12 cellular contexts compared by ENCODE assay signal in the genomic region with DNA sequence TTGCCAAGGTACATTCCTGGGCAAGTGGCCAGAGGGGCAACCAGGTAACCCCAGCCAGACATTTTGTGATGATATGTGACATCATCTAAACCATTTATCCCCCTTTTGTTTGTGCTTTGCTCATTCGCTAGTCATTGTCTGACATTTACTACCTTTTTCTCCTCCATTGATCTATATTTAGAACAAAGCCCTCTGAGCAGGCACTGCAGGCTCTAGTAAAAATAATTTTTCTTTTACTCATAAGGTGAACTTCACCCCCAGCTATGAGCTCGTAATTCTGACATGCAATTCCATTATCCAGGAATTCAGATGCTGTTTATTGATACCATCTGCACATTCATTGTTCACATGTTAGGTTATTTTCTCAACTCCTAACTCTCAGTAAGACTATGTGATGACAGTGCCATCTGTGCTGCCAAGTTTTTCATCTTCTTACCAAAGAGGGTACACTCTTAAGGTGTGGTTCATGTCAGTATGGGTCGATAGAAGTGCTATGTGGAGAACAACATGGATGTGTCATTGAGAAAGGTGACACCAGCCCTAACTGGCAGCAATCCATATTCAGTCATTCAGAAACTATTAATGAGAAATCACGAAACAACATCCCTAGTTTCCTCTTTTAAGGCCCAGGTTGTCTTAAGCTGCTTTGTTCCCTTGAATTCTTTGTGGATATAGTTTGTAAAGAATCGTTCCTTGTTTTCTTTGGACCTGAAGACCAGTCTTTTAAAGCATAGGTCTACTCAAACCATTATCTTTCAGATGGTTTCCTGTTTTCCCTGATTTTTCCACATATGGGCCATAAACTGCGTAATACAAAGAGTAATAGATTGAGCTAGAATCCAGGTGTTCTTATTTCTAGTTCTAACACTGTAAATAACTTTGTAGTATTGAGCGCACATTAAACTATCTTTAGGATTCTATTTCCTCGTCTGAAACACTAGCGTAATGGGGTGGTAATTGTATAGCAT.
DNase-seq lines count a peak whose midpoint lies in the region; ATAC-seq and TF ChIP-seq lines count a peak whose summit lies in the region.
"Had no signal": no experiment of that assay in that cellular context is flagged by ENCODE, and none has a peak within 500 bp of the region (broad histone marks: within the 10 kb centered on the region; RNA-seq: fewer than 3 reads in every experiment).

No MANE protein-coding gene starts in this region.

- H3K27me3 ChIP-seq in GM23338 (ENCODE audit: insufficient read depth) (no peaks in the 10 kb centered on the region), PC-9 (ENCODE audit: insufficient read depth, low read depth) (no peaks in the 10 kb centered on the region), esophagus muscularis mucosa (no peaks in the 10 kb centered on the region), sigmoid colon (no peaks in the 10 kb centered on the region)
- H3K27me3 ChIP-seq: stomach had no signal

- H3K9me3 ChIP-seq in PC-9 (ENCODE audit: insufficient read depth, low read depth): no peaks in the 10 kb centered on the region
- no peaks in the 10 kb centered on the region for H3K9me3 ChIP-seq in esophagus muscularis mucosa
- no peaks in the 10 kb centered on the region for H3K9me3 ChIP-seq in sigmoid colon
- H3K9me3 ChIP-seq: stomach had no signal

- H3K4me1 Mint-ChIP-seq in GM23338: peaks cover 15% of the 10 kb centered on the region; the same call in 2 of the 3 replicates

- H3K79me2 ChIP-seq in GM23338 (replicated peaks; ENCODE audit: insufficient read depth): no peaks in the 10 kb centered on the region
- no peaks in the 10 kb centered on the region for H3K79me2 ChIP-seq in PC-9 (ENCODE audit: low read depth)

- CTCF ChIA-PET in PC-9 (lab: Charles Lee) (no interaction called here), HEK293T (lab: Yijun Ruan, JAX) (interaction anchor here (0.8 kb wide), 1 partner anchor 36 kb away, joined by 3 read pairs; no protein-coding TSS in a partner anchor)

- BruUV-seq in PC-9 (replicated peaks; lab: Mats Ljungman, UMichigan): no TSS peak

- H3K36me3 ChIP-seq in GM23338 (ENCODE audit: insufficient read depth) (no peaks in the 10 kb centered on the region), PC-9 (ENCODE audit: low read depth) (no peaks in the 10 kb centered on the region), esophagus muscularis mucosa (no peaks in the 10 kb centered on the region), sigmoid colon (no peaks in the 10 kb centered on the region)
- H3K36me3 ChIP-seq: stomach had no signal

- H3K4me2 ChIP-seq in GM23338 (no peak overlapping the region), PC-9 (peak overlapping the region; percentile 53)

- POLR2A ChIA-PET in PC-9 (lab: Charles Lee; ENCODE audit: unreplicated experiment): no interaction called here
- POLR2A ChIA-PET in HEK293T (lab: Yijun Ruan, JAX): no interaction called here

- TF ChIP-seq POLR2A in esophagus muscularis mucosa (IDR thresholded peaks at IDR 0.05; ENCODE audit: low read depth) (no peak), sigmoid colon (IDR thresholded peaks at IDR 0.05) (no peak)

- H3K27ac ChIP-seq in GM23338 (ENCODE audit: low read depth) (no peak overlapping the region), PC-9 (peak overlapping the region; percentile 55), esophagus muscularis mucosa (replicated peaks in 1 of 4) (peak overlapping the region in 3 of 4 donors; percentile 37 to 46 (median 46)), sigmoid colon (peak overlapping the region; percentile 3 to 68 (median 28))
- H3K27ac ChIP-seq: stomach had no signal

- DNase-seq in GM23338 (ENCODE audit: low spot score) (no peak), PC-9 (peak; percentile 61 to 62), esophagus muscularis mucosa (ENCODE audit: extremely low spot score) (no peak), sigmoid colon (no peak), OCI-M2 (lab: John Stamatoyannopoulos, UW; ENCODE audit: unreplicated experiment) (no peak), HEK293T (ENCODE audit: extremely low spot score) (no peak), SW480 (ENCODE audit: low spot score) (no peak)
- DNase-seq: activated gamma-delta T cell treated with Interleukin-2 at 50 U/mL for 16 hours; Karpas-422; stimulated activated CD4-positive, alpha-beta T cell treated with anti-CD3 and anti-CD28 coated beads, Interleukin-15, amount 100 ng/mL, for 24 hours; stomach had no signal

- no peak overlapping the region for H3K4me3 Mint-ChIP-seq in GM23338
- H3K4me3 Mint-ChIP-seq: WTC11 had no signal

- H3K4me3 ChIP-seq in GM23338 (no peak overlapping the region), PC-9 (no peak overlapping the region), esophagus muscularis mucosa (no peak overlapping the region), sigmoid colon (no peak overlapping the region)
- H3K4me3 ChIP-seq: stomach had no signal

- ATAC-seq in GM23338: no peak
- ATAC-seq: WTC11 had no signal

- 52% methylated on average over 9 of the region's 9 CpGs for WGBS in esophagus muscularis mucosa
- WGBS in sigmoid colon, 2 donors: 62 to 68% methylated on average over 9 of the region's 9 CpGs

- peaks cover 2% of the 10 kb centered on the region; the same call in 1 of the 3 replicates for H3K36me3 Mint-ChIP-seq in GM23338 (ENCODE audit: low read depth)
- H3K36me3 Mint-ChIP-seq: WTC11 had no signal

- H4K20me1 ChIP-seq in GM23338 (replicated peaks; ENCODE audit: insufficient read depth) (no peaks in the 10 kb centered on the region), PC-9 (ENCODE audit: insufficient read depth) (no peaks in the 10 kb centered on the region)

- no peaks in the 10 kb centered on the region for H3K27me3 Mint-ChIP-seq in GM23338 (ENCODE audit: insufficient read depth, low read depth, poor library complexity)

- H3K9me2 ChIP-seq in GM23338 (ENCODE audit: insufficient read depth): no peaks in the 10 kb centered on the region
- no peaks in the 10 kb centered on the region for H3K9me2 ChIP-seq in PC-9 (ENCODE audit: insufficient read depth)

- no peak overlapping the region; the same call in 1 of the 2 replicates for H3K27ac Mint-ChIP-seq in GM23338
- H3K27ac Mint-ChIP-seq: WTC11 had no signal

- 0 out of 2 replicates have a peak overlapping the region, but pooled peaks have one; percentile 28 for H2AFZ ChIP-seq in GM23338
- H2AFZ ChIP-seq in PC-9: no peak overlapping the region

- H3K4me1 ChIP-seq in GM23338 (ENCODE audit: insufficient read depth) (peaks cover 19% of the 10 kb centered on the region), PC-9 (replicated peaks; ENCODE audit: insufficient read depth) (peaks cover 23% of the 10 kb centered on the region), esophagus muscularis mucosa (peaks cover 0 to 21% (median 9%) of the 10 kb centered on the region in 4 donors), sigmoid colon (peaks cover 0 to 24% (median 19%) of the 10 kb centered on the region in 4 donors)
- H3K4me1 ChIP-seq: stomach had no signal

- TF ChIP-seq CTCF in GM23338 (conservative IDR thresholded peaks at IDR 0.05; ENCODE audit: low read depth in 2 of 2) (no peak), PC-9 (conservative IDR thresholded peaks at IDR 0.05) (no peak), esophagus muscularis mucosa (IDR thresholded peaks at IDR 0.05) (no peak), sigmoid colon (IDR thresholded peaks at IDR 0.05) (no peak)

- TF ChIP-seq EP300 in esophagus muscularis mucosa (IDR thresholded peaks at IDR 0.05) (no peak), sigmoid colon (IDR thresholded peaks at IDR 0.05) (peak in 1 of 4 donors; percentile 51)

- intact Hi-C loops in PC-9 (cut with micrococcal nuclease; ENCODE audit: unreplicated experiment): loop anchor here (1.0 kb wide), 2 partner anchors 10 to 71 kb away; no protein-coding TSS in a partner anchor
- intact Hi-C loops in esophagus muscularis mucosa (cut with DNase I): no loop called here
- intact Hi-C loops in sigmoid colon (cut with DNase I): no loop called here

- H3K9me3 Mint-ChIP-seq in GM23338: no peaks in the 10 kb centered on the region
- H3K9me3 Mint-ChIP-seq: WTC11 had no signal

- no peaks in the 10 kb centered on the region for H3F3A ChIP-seq in GM23338 (replicated peaks; ENCODE audit: low read depth)
- H3F3A ChIP-seq in PC-9 (ENCODE audit: insufficient read depth, low read depth): peaks cover 15% of the 10 kb centered on the region; the same call in 1 of the 2 replicates

TF ChIP-seq in GM23338, 12 proteins besides CTCF, POLR2A, EP300 and RAD21 (continues in another document):
- TF ChIP-seq, protein P1, sequence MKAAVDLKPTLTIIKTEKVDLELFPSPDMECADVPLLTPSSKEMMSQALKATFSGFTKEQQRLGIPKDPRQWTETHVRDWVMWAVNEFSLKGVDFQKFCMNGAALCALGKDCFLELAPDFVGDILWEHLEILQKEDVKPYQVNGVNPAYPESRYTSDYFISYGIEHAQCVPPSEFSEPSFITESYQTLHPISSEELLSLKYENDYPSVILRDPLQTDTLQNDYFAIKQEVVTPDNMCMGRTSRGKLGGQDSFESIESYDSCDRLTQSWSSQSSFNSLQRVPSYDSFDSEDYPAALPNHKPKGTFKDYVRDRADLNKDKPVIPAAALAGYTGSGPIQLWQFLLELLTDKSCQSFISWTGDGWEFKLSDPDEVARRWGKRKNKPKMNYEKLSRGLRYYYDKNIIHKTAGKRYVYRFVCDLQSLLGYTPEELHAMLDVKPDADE (IDR thresholded peaks at IDR 0.05): no peak
- TF ChIP-seq EZH2phosphoT487 (IDR thresholded peaks at IDR 0.05; ENCODE audit: unreplicated experiment) (no peak), JUNB (IDR thresholded peaks at IDR 0.05; ENCODE audit: unreplicated experiment) (no peak), CREB1 (CRISPR knock-in tag; IDR thresholded peaks at IDR 0.05; ENCODE audit: low read depth) (no peak), POLR2AphosphoS5 (IDR thresholded peaks at IDR 0.05; ENCODE audit: low read depth) (no peak)

TF ChIP-seq in HEK293T, 16 proteins besides CTCF, POLR2A, EP300 and RAD21 (continues in another document):
- TF ChIP-seq SUZ12 (IDR thresholded peaks at IDR 0.05) (no peak), BHLHE40 (IDR thresholded peaks at IDR 0.05; ENCODE audit: borderline replicate concordance) (no peak), ELF4 (IDR thresholded peaks at IDR 0.05) (no peak), ARNT (IDR thresholded peaks at IDR 0.05) (no peak), ZNF384 (IDR thresholded peaks at IDR 0.05) (no peak), HDGF (IDR thresholded peaks at IDR 0.05; ENCODE audit: borderline replicate concordance) (no peak), LEF1 (IDR thresholded peaks at IDR 0.05; ENCODE audit: borderline replicate concordance) (no peak), TARDBP (IDR thresholded peaks at IDR 0.05) (no peak), FOXM1 (IDR thresholded peaks at IDR 0.05; ENCODE audit: borderline replicate concordance) (no peak), FOXK2 (IDR thresholded peaks at IDR 0.05) (no peak), FOXA1 (IDR thresholded peaks at IDR 0.05) (no peak), SP1 (IDR thresholded peaks at IDR 0.05) (no peak), NFRKB (IDR thresholded peaks at IDR 0.05) (no peak), CTBP1 (IDR thresholded peaks at IDR 0.05; ENCODE audit: borderline replicate concordance) (no peak), L3MBTL2 (conservative IDR thresholded peaks at IDR 0.05) (no peak)

Comparison
In these comparisons a context has a peak if more than half of its experiments do, and no peak if none do; other contexts are left out.
1. DNase-seq: peak in PC-9 (2 of 2); none in GM23338 (single experiment), esophagus muscularis mucosa (single experiment), sigmoid colon (single experiment), OCI-M2 (single experiment), HEK293T (single experiment) and SW480 (single experiment).